In genomic region chr18:9069482-9070059, GRCh38 we compare ENCODE assay signal across 14 cellular contexts. TPM values are rescaled to one million over a fixed set of nuclear protein-coding genes. Genes with fewer than 3 reads are reported as not detected.
DNase-seq lines count a peak whose midpoint lies in the region; ATAC-seq and TF ChIP-seq lines count a peak whose summit lies in the region.
"Had no signal": no experiment of that assay in that cellular context is flagged by ENCODE, and none has a peak within 500 bp of the region (broad histone marks: within the 10 kb centered on the region; RNA-seq: fewer than 3 reads in every experiment).

No MANE protein-coding gene starts in this region.

- no peak for TF ChIP-seq CTCF in GM06990 (IDR thresholded peaks at IDR 0.05; ENCODE audit: insufficient read depth, low read length, poor library complexity, severe bottlenecking)
- no peak for TF ChIP-seq CTCF in nephron (IDR thresholded peaks at IDR 0.05; ENCODE audit: unreplicated experiment in 3 of 3)
- TF ChIP-seq CTCF in Calu3 (IDR thresholded peaks at IDR 0.05; ENCODE audit: unreplicated experiment) = no peak

- no peaks in the 10 kb centered on the region for H3K27me3 ChIP-seq in GM06990 (replicated peaks; ENCODE audit: control insufficient read depth, insufficient read depth, low read length)
- H3K27me3 ChIP-seq: sigmoid colon had no signal

- no peak overlapping the region for H3K4me3 Mint-ChIP-seq in nephron
- no peak overlapping the region for H3K4me3 Mint-ChIP-seq in Calu3 (ENCODE audit: low read depth, unreplicated experiment)
- H3K4me3 Mint-ChIP-seq: endodermal cell had no signal

- ATAC-seq in GM21786 (IDR thresholded peaks at IDR 0.05; ENCODE audit: unreplicated experiment) (peak; percentile 24), HG02884 (IDR thresholded peaks at IDR 0.05; ENCODE audit: unreplicated experiment) (no peak)

- H3K27me3 Mint-ChIP-seq in nephron (ENCODE audit: low read depth) (peaks cover 4% of the 10 kb centered on the region), Calu3 (ENCODE audit: unreplicated experiment) (no peaks in the 10 kb centered on the region)

- H3K27ac Mint-ChIP-seq in nephron (peak overlapping the region; percentile 46 to 79 (median 75)), Calu3 (ENCODE audit: unreplicated experiment) (no peak overlapping the region)
- H3K27ac Mint-ChIP-seq: endodermal cell had no signal

- CTCF ChIA-PET in Calu3 (lab: Charles Lee) = no interaction called here

- H3K36me3 ChIP-seq in GM06990 (ENCODE audit: control insufficient read depth, insufficient read depth, low read length) = no peaks in the 10 kb centered on the region
- H3K36me3 ChIP-seq: sigmoid colon had no signal

- H3K4me1 Mint-ChIP-seq in nephron (peaks cover 6% of the 10 kb centered on the region), Calu3 (ENCODE audit: low read depth, unreplicated experiment) (peaks cover 15% of the 10 kb centered on the region)
- H3K4me1 Mint-ChIP-seq: endodermal cell had no signal

- no peak overlapping the region; the same call in none of the 2 replicates for H3K4me3 ChIP-seq in GM06990 (replicated peaks; ENCODE audit: low read depth, low read length)
- H3K4me3 ChIP-seq: lung, sigmoid colon had no signal

- intact Hi-C loops in Calu3 (cut with micrococcal nuclease; ENCODE audit: unreplicated experiment) = loop anchor here (5.0 to 10.0 kb wide), 3 partner anchors 48 to 448 kb away; partner anchors contain the start of gene TWSG1

- no peaks in the 10 kb centered on the region for H3K36me3 Mint-ChIP-seq in nephron (ENCODE audit: low read depth)
- H3K36me3 Mint-ChIP-seq in Calu3 (ENCODE audit: insufficient read depth, unreplicated experiment) = peaks cover 5% of the 10 kb centered on the region

- peak; percentile 61 for DNase-seq in GM06990 (ENCODE audit: extremely low read depth, insufficient read length)
- DNase-seq in RPMI8226 = peak; percentile 66
- DNase-seq in activated naive CD4-positive, alpha-beta T cell treated with Interleukin-2 at 50 U/mL for 16 hours = no peak
- DNase-seq in Calu3 = no peak
- DNase-seq in NCI-H2081 (lab: John Stamatoyannopoulos, UW) = no peak
- DNase-seq: activated T-cell treated with anti-CD3 and anti-CD28 coated beads, Interleukin-2, amount 50 U/mL, for 1 hour; endodermal cell; hippocampal formation; NCI-H774; sigmoid colon had no signal

- H3K9me3 Mint-ChIP-seq in nephron = no peaks in the 10 kb centered on the region
- no peaks in the 10 kb centered on the region for H3K9me3 Mint-ChIP-seq in Calu3 (ENCODE audit: low read depth, unreplicated experiment)
- H3K9me3 Mint-ChIP-seq: endodermal cell had no signal

- no TSS peak for BruUV-seq in Calu3 (replicated peaks; lab: Mats Ljungman, UMichigan)

RNA-seq across cellular contexts. Expression of gene NDUFV2, which starts 32.9 kb away (rescaled TPM):
- total RNA-seq in Calu3 (2022) = 199 TPM in 2 replicates

Comparison
In these comparisons a context has a peak if more than half of its experiments do, and no peak if none do; other contexts are left out.
1. DNase-seq: peak in GM06990 (single experiment) and RPMI8226 (single experiment); none in activated naive CD4-positive, alpha-beta T cell treated with Interleukin-2 at 50 U/mL for 16 hours (single experiment), Calu3 (single experiment) and NCI-H2081 (0 of 2).